ENCODE assay signal across 15 cellular contexts in genomic region chr4:88985088-88985779, GRCh38.
DNase-seq lines count a peak whose midpoint lies in the region; ATAC-seq and TF ChIP-seq lines count a peak whose summit lies in the region.
"Had no signal": no experiment of that assay in that cellular context is flagged by ENCODE, and none has a peak within 500 bp of the region (broad histone marks: within the 10 kb centered on the region; RNA-seq: fewer than 3 reads in every experiment).

No MANE protein-coding gene starts in this region.

- H3K4me1 Mint-ChIP-seq in endodermal cell: no peaks in the 10 kb centered on the region
- H3K4me1 Mint-ChIP-seq: activated B cell treated with CpG ODN at 0.5 μM for 24 hours; activated naive CD4-positive, alpha-beta T cell treated with anti-CD3 and anti-CD28 coated beads, Interleukin-2, amount 10 ng/mL, durations not matched to agents 7 days and 5 days had no signal

- intact Hi-C loops in left cardiac atrium (cut with DNase I) (no loop called here), left ventricle myocardium inferior (cut with micrococcal nuclease) (no loop called here)

- peak; percentile 50 to 93 for ATAC-seq in left cardiac atrium

- H3K36me3 Mint-ChIP-seq in endodermal cell (ENCODE audit: low read depth): peaks cover 17% of the 10 kb centered on the region
- H3K36me3 Mint-ChIP-seq: activated naive CD4-positive, alpha-beta T cell treated with anti-CD3 and anti-CD28 coated beads, Interleukin-2, amount 10 ng/mL, durations not matched to agents 7 days and 5 days had no signal

- H3K27me3 ChIP-seq in left ventricle myocardium inferior (ENCODE audit: low read depth): no peaks in the 10 kb centered on the region
- H3K27me3 ChIP-seq in adipocyte (replicated peaks; ENCODE audit: control insufficient read depth, insufficient read depth, low read length): no peaks in the 10 kb centered on the region
- no peaks in the 10 kb centered on the region for H3K27me3 ChIP-seq in endodermal cell (ENCODE audit: control insufficient read depth, insufficient read depth, low read length, poor library complexity, severe bottlenecking)

- H3K27ac Mint-ChIP-seq in endodermal cell: no peak overlapping the region
- H3K27ac Mint-ChIP-seq: activated B cell treated with CpG ODN at 0.5 μM for 24 hours; activated naive CD4-positive, alpha-beta T cell treated with anti-CD3 and anti-CD28 coated beads, Interleukin-2, amount 10 ng/mL, durations not matched to agents 7 days and 5 days had no signal

- H3K4me1 ChIP-seq in left ventricle myocardium inferior (peaks cover 8% of the 10 kb centered on the region), adipocyte (ENCODE audit: control insufficient read depth, insufficient read depth, low read length) (peaks cover 28% of the 10 kb centered on the region), endodermal cell (ENCODE audit: control insufficient read depth, insufficient read depth, low read length) (no peaks in the 10 kb centered on the region)

- no peak for DNase-seq in left cardiac atrium
- no peak for DNase-seq in left ventricle myocardium inferior
- DNase-seq in adipocyte (ENCODE audit: low read depth): peak; percentile 75
- DNase-seq in foreskin fibroblast: peak; percentile 88 to 94
- DNase-seq in cerebellar nuclear complex (lab: John Stamatoyannopoulos, UW): no peak
- DNase-seq in endodermal cell: no peak
- no peak for DNase-seq in cerebellar cortex (ENCODE audit: low spot score)
- no peak for DNase-seq in KG1 (lab: John Stamatoyannopoulos, UW)
- DNase-seq: activated B cell treated with CpG ODN at 0.5 μM for 24 hours; activated CD8-positive, alpha-beta memory T cell treated with anti-CD3 and anti-CD28 coated beads, Interleukin-2, amount 50 U/mL, for 4 hours; activated naive CD4-positive, alpha-beta T cell treated with anti-CD3 and anti-CD28 coated beads, Interleukin-2, amount 10 ng/mL, durations not matched to agents 7 days and 5 days; DMS153; mesendoderm; NCI-H524 had no signal

- no peak overlapping the region for H3K4me3 ChIP-seq in left ventricle myocardium inferior
- H3K4me3 ChIP-seq in adipocyte (ENCODE audit: low read length): no peak overlapping the region
- no peak overlapping the region for H3K4me3 ChIP-seq in foreskin fibroblast (ENCODE audit: low read depth in 1 of 2, low read length in 2 of 2)
- no peak overlapping the region for H3K4me3 ChIP-seq in endodermal cell (ENCODE audit: low read length)
- H3K4me3 ChIP-seq: smooth muscle cell had no signal

- H3K9ac ChIP-seq in adipocyte (ENCODE audit: low read length) (no peak overlapping the region), endodermal cell (ENCODE audit: extremely low read depth, low read length, poor library complexity, severe bottlenecking) (no peak overlapping the region)

- H3K9me3 ChIP-seq in left ventricle myocardium inferior (replicated peaks) (no peaks in the 10 kb centered on the region), adipocyte (ENCODE audit: control insufficient read depth, low read length) (no peaks in the 10 kb centered on the region), endodermal cell (ENCODE audit: control insufficient read depth, low read length) (peaks cover 6% of the 10 kb centered on the region)

- no peak overlapping the region for H3K4me3 Mint-ChIP-seq in endodermal cell
- H3K4me3 Mint-ChIP-seq: activated B cell treated with CpG ODN at 0.5 μM for 24 hours; activated naive CD4-positive, alpha-beta T cell treated with anti-CD3 and anti-CD28 coated beads, Interleukin-2, amount 10 ng/mL, durations not matched to agents 7 days and 5 days had no signal

- no peak for TF ChIP-seq CTCF in left ventricle myocardium inferior (IDR thresholded peaks at IDR 0.05; ENCODE audit: borderline replicate concordance)
- no peak for TF ChIP-seq CTCF in foreskin fibroblast (IDR thresholded peaks at IDR 0.05; ENCODE audit: low read depth, low read length)
- no peak for TF ChIP-seq CTCF in endodermal cell (conservative IDR thresholded peaks at IDR 0.05)

- H3K36me3 ChIP-seq in left ventricle myocardium inferior (no peaks in the 10 kb centered on the region), adipocyte (ENCODE audit: control insufficient read depth, insufficient read depth, low read length, severe bottlenecking) (no peaks in the 10 kb centered on the region), endodermal cell (ENCODE audit: control insufficient read depth, insufficient read depth, low read length) (no peaks in the 10 kb centered on the region)

- 97 to 100% methylated on average over 3 to 4 of the region's 5 CpGs for WGBS in endodermal cell (ENCODE audit: insufficient coverage in 1 of 2, insufficient read length in 1 of 2), 2 experiments

- H3K27ac ChIP-seq in left ventricle myocardium inferior (replicated peaks) (no peak overlapping the region), endodermal cell (ENCODE audit: low read depth, low read length) (no peak overlapping the region)

- no peaks in the 10 kb centered on the region for H3K9me3 Mint-ChIP-seq in endodermal cell
- H3K9me3 Mint-ChIP-seq: activated B cell treated with CpG ODN at 0.5 μM for 24 hours; activated naive CD4-positive, alpha-beta T cell treated with anti-CD3 and anti-CD28 coated beads, Interleukin-2, amount 10 ng/mL, durations not matched to agents 7 days and 5 days had no signal

- no peaks in the 10 kb centered on the region for H3K27me3 Mint-ChIP-seq in endodermal cell (ENCODE audit: insufficient read depth)
- H3K27me3 Mint-ChIP-seq: activated B cell treated with CpG ODN at 0.5 μM for 24 hours; activated naive CD4-positive, alpha-beta T cell treated with anti-CD3 and anti-CD28 coated beads, Interleukin-2, amount 10 ng/mL, durations not matched to agents 7 days and 5 days had no signal

Comparison
In these comparisons a context has a peak if more than half of its experiments do, and no peak if none do; other contexts are left out.
1. DNase-seq: peak in adipocyte (single experiment) and foreskin fibroblast (2 of 2); none in left cardiac atrium (single experiment), left ventricle myocardium inferior (single experiment), cerebellar nuclear complex (0 of 2), endodermal cell (single experiment), cerebellar cortex (single experiment) and KG1 (single experiment).